In genomic region chr3:94525039-94525438, GRCh38 we compare ENCODE assay signal across 10 cellular contexts.
A peak's percentile ranks its signal among the peaks of the same experiment; 100 is the strongest.
DNase-seq lines count a peak whose midpoint lies in the region; ATAC-seq, FAIRE-seq and TF ChIP-seq lines count a peak whose summit lies in the region.
"Had no signal": no experiment of that assay in that cellular context is flagged by ENCODE, and none has a peak within 500 bp of the region (broad histone marks: within the 10 kb centered on the region; RNA-seq: fewer than 3 reads in every experiment).

No MANE protein-coding gene starts in this region.

- dilution Hi-C loops in keratinocyte (cut with MboI; ENCODE audit: extremely low pct_ligation_motif_present, low sequenced_read_pairs): no loop called here

- in situ Hi-C loops in astrocyte of the spinal cord (cut with HindIII; ENCODE audit: low sequenced_read_pairs): no loop called here

- intact Hi-C loops in Right ventricle myocardium superior (cut with DNase I) (no loop called here), cardiac septum (cut with DNase I) (no loop called here)

- peak; percentile 34 for DNase-seq in Right ventricle myocardium superior
- no peak for DNase-seq in cardiac septum (ENCODE audit: low spot score)
- DNase-seq in astrocyte of the spinal cord (ENCODE audit: low read depth, low spot score): no peak
- DNase-seq in keratinocyte (ENCODE audit: low read depth, low spot score): no peak
- no peak for DNase-seq in activated effector memory CD4-positive, alpha-beta T cell treated with anti-CD3 and anti-CD28 coated beads, Interleukin-2, amount 50 U/mL, for 16 hours
- DNase-seq in NCI-H226: no peak
- no peak for DNase-seq in stimulated activated CD4-positive, alpha-beta T cell treated with anti-CD3 and anti-CD28 coated beads, Interleukin-4, amount 100 ng/mL, for 4 hours
- DNase-seq: NCI-H187; stimulated activated CD4-positive, alpha-beta T cell treated with anti-CD3 and anti-CD28 coated beads, Interleukin-4, amount 100 ng/mL, for 24 hours had no signal

- no peaks in the 10 kb centered on the region for H4K20me1 ChIP-seq in keratinocyte (ENCODE audit: control insufficient read depth, extremely low read depth, insufficient read depth, low read length)

- no peaks in the 10 kb centered on the region for H3K79me2 ChIP-seq in keratinocyte (ENCODE audit: control insufficient read depth, insufficient read depth, low read length)

- no peaks in the 10 kb centered on the region for H3K36me3 ChIP-seq in keratinocyte (ENCODE audit: control insufficient read depth in 2 of 2, extremely low read depth in 1 of 2, insufficient read depth in 2 of 2, low read length in 2 of 2)

- no peaks in the 10 kb centered on the region for H3K9me1 ChIP-seq in keratinocyte (ENCODE audit: control insufficient read depth, extremely low read depth, insufficient read depth, low read length)

- no peak overlapping the region for H3K27ac ChIP-seq in keratinocyte (ENCODE audit: control insufficient read depth, insufficient read depth, low read length)

- no peaks in the 10 kb centered on the region for H3K27me3 ChIP-seq in keratinocyte (ENCODE audit: control insufficient read depth, extremely low read depth, insufficient read depth, low read length)

- FAIRE-seq in keratinocyte (lab: Jason Lieb, UNC): no peak

- H3K4me3 ChIP-seq in astrocyte of the spinal cord (ENCODE audit: low read depth, low read length) (no peak overlapping the region), keratinocyte (ENCODE audit: control insufficient read depth in 2 of 3, extremely low read depth in 1 of 3, insufficient read depth in 2 of 3, low read depth in 1 of 3, low read length in 3 of 3) (no peak overlapping the region)

- no peaks in the 10 kb centered on the region for H3K9me3 ChIP-seq in keratinocyte (ENCODE audit: control insufficient read depth, low read depth, low read length)

- no peak overlapping the region for H2AFZ ChIP-seq in keratinocyte (ENCODE audit: control insufficient read depth, low read length)

- TF ChIP-seq CTCF in astrocyte of the spinal cord (IDR thresholded peaks at IDR 0.05; ENCODE audit: low read depth, low read length) (peak; percentile 33), keratinocyte (optimal IDR thresholded peaks at IDR 0.05 in 1 of 3, IDR thresholded peaks at IDR 0.05 in 1 of 3, conservative IDR thresholded peaks at IDR 0.05 in 1 of 3; ENCODE audit: extremely low read depth in 1 of 3, insufficient read depth in 2 of 3, low read length in 3 of 3) (peak; percentile 64 to 79 (median 71))

- no peaks in the 10 kb centered on the region for H3K4me1 ChIP-seq in keratinocyte (ENCODE audit: control insufficient read depth, extremely low read depth, insufficient read depth, low read length)

- ATAC-seq in Right ventricle myocardium superior (ENCODE audit: poor library complexity) (peak; percentile 86), GM19324 (IDR thresholded peaks at IDR 0.05; ENCODE audit: low FRiP score, unreplicated experiment) (no peak)

- no peak overlapping the region for H3K4me2 ChIP-seq in keratinocyte (ENCODE audit: control insufficient read depth, extremely low read depth, insufficient read depth, low read depth, low read length)

- H3K9ac ChIP-seq in keratinocyte (ENCODE audit: control insufficient read depth, extremely low read depth, insufficient read depth, low read length): no peak overlapping the region
